17 cellular contexts compared by ENCODE assay signal in the genomic region with DNA sequence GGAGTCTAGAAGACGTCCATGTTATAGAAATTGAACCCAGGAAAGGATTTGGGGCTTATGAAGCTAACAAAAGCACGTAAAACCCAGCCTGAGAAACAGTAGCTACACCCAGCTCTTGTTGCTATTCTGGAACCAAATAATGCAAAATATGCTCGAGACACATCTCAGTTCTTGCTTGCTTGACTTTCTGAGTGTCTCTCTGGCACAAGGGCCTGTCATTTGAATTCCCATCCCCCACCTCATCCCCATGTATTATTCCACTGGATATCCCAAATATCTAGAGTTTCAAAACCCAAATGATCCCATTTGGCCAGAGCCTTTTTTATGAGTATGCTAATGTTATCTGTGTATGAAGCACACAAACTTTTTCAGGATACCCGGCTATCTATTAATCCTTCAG.
"Had no signal": no experiment of that assay in that cellular context is flagged by ENCODE, and none has a peak within 500 bp of the region (broad histone marks: within the 10 kb centered on the region; RNA-seq: fewer than 3 reads in every experiment).

No MANE protein-coding gene starts in this region.

- H3K27ac ChIP-seq: epithelial cell of prostate, lower lobe of right lung, parathyroid adenoma, upper lobe of right lung had no signal

- H3K36me3 ChIP-seq: breast epithelium had no signal

- H2AFZ ChIP-seq: parathyroid adenoma had no signal

- H3K27me3 Mint-ChIP-seq: activated B cell treated with CpG ODN at 0.5 μM for 24 hours; activated naive CD8-positive, alpha-beta T cell treated with anti-CD3 and anti-CD28 coated beads, Interleukin-2, amount 10 ng/mL, durations not matched to agents 7 days and 5 days; naive B cell had no signal

- DNase-seq: activated B cell treated with CpG ODN at 0.5 μM for 24 hours; activated CD4-positive, alpha-beta T cell treated with anti-CD3 and anti-CD28 coated beads for 48 hours; activated CD8-positive, alpha-beta memory T cell treated with anti-CD3 and anti-CD28 coated beads, Interleukin-2, amount 50 U/mL, for 48 hours; activated naive CD8-positive, alpha-beta T cell treated with anti-CD3 and anti-CD28 coated beads, Interleukin-2, amount 10 ng/mL, durations not matched to agents 7 days and 5 days; cerebellar nuclear complex; heart left ventricle; left cardiac atrium; lower lobe of right lung; naive B cell; stimulated activated CD4-positive, alpha-beta T cell treated with anti-CD3 and anti-CD28 coated beads, Interleukin-15, amount 100 ng/mL, for 24 hours; stimulated activated CD4-positive, alpha-beta T cell treated with anti-CD3 and anti-CD28 coated beads, Interleukin-4, amount 100 ng/mL, for 1 hour; stimulated activated naive B cell treated with anti-CD40 and anti-IgM and Interleukin-4, amounts not matched to agents 10 μg/mL and 1 μg/mL and 100 μg/mL, for 72 hours; upper lobe of right lung had no signal

- H3K79me2 ChIP-seq: parathyroid adenoma had no signal

- H3K27ac Mint-ChIP-seq: activated B cell treated with CpG ODN at 0.5 μM for 24 hours; activated naive CD8-positive, alpha-beta T cell treated with anti-CD3 and anti-CD28 coated beads, Interleukin-2, amount 10 ng/mL, durations not matched to agents 7 days and 5 days; activated T-helper 1 cell treated with anti-CD3 and anti-CD28 coated beads, Interleukin-12 subunit alpha, Interleukin-12 subunit beta, Interleukin-2, Interleukin-4 antibody, amounts not matched to agents 30 ng/mL and 10 ng/mL and 1 ng/mL, durations not matched to agents 14 hours and 24 hours and 36 hours; naive B cell; stimulated activated naive B cell treated with anti-CD40 and anti-IgM and Interleukin-4, amounts not matched to agents 10 μg/mL and 1 μg/mL and 100 μg/mL, for 72 hours had no signal

- H3K4me3 Mint-ChIP-seq: activated B cell treated with CpG ODN at 0.5 μM for 24 hours; activated naive CD8-positive, alpha-beta T cell treated with anti-CD3 and anti-CD28 coated beads, Interleukin-2, amount 10 ng/mL, durations not matched to agents 7 days and 5 days; activated T-helper 1 cell treated with anti-CD3 and anti-CD28 coated beads, Interleukin-12 subunit alpha, Interleukin-12 subunit beta, Interleukin-2, Interleukin-4 antibody, amounts not matched to agents 30 ng/mL and 10 ng/mL and 1 ng/mL, durations not matched to agents 14 hours and 24 hours and 36 hours; naive B cell; stimulated activated naive B cell treated with anti-CD40 and anti-IgM and Interleukin-4, amounts not matched to agents 10 μg/mL and 1 μg/mL and 100 μg/mL, for 72 hours had no signal

- ATAC-seq: heart left ventricle; left cardiac atrium; lower lobe of right lung; stimulated activated naive B cell treated with anti-CD40 and anti-IgM and Interleukin-4, amounts not matched to agents 10 μg/mL and 1 μg/mL and 100 μg/mL, for 72 hours; upper lobe of right lung had no signal

- H3K9me3 ChIP-seq: breast epithelium, heart left ventricle, lower lobe of right lung, upper lobe of right lung had no signal

- H3K9me3 Mint-ChIP-seq: activated B cell treated with CpG ODN at 0.5 μM for 24 hours; activated naive CD8-positive, alpha-beta T cell treated with anti-CD3 and anti-CD28 coated beads, Interleukin-2, amount 10 ng/mL, durations not matched to agents 7 days and 5 days; activated T-helper 1 cell treated with anti-CD3 and anti-CD28 coated beads, Interleukin-12 subunit alpha, Interleukin-12 subunit beta, Interleukin-2, Interleukin-4 antibody, amounts not matched to agents 30 ng/mL and 10 ng/mL and 1 ng/mL, durations not matched to agents 14 hours and 24 hours and 36 hours had no signal

- H3K4me1 ChIP-seq: breast epithelium, parathyroid adenoma had no signal

- H3K4me3 ChIP-seq: breast epithelium, heart left ventricle, lower lobe of right lung, upper lobe of right lung had no signal

- H3K36me3 Mint-ChIP-seq: activated naive CD8-positive, alpha-beta T cell treated with anti-CD3 and anti-CD28 coated beads, Interleukin-2, amount 10 ng/mL, durations not matched to agents 7 days and 5 days; stimulated activated naive B cell treated with anti-CD40 and anti-IgM and Interleukin-4, amounts not matched to agents 10 μg/mL and 1 μg/mL and 100 μg/mL, for 72 hours had no signal

- H3K9ac ChIP-seq: parathyroid adenoma had no signal

- H3K27me3 ChIP-seq: breast epithelium, heart left ventricle, upper lobe of right lung had no signal
